In the genomic region with DNA sequence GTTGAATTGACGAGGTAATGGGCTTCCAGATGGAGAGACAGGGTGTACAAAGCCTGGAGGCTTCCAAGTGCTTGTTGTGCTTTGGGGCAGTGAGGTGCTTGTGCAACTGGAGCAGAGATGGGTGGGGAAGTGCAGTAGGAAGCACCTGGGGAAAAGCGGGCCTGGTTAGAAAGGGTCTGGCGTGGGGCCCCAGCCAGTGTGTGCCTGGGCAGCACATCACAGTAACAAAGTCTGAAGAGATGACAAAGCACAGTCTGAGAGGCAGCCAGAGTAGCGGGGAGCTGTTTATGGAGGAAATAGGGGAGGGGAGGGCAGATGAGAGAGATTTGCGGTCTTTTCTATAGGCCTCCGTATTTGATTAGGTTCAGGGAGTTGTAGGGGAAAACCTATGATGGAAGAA, we compare ENCODE assay signal across 13 cellular contexts. TPM values are rescaled to one million over a fixed set of nuclear protein-coding genes. Genes with fewer than 3 reads are reported as not detected.
A peak's percentile ranks its signal among the peaks of the same experiment; 100 is the strongest.
DNase-seq lines count a peak whose midpoint lies in the region; ATAC-seq and TF ChIP-seq lines count a peak whose summit lies in the region.
"Had no signal": no experiment of that assay in that cellular context is flagged by ENCODE, and none has a peak within 500 bp of the region (broad histone marks: within the 10 kb centered on the region; RNA-seq: fewer than 3 reads in every experiment).

No MANE protein-coding gene starts in this region.

- ATAC-seq in stimulated activated naive CD8-positive, alpha-beta T cell treated with anti-CD3 and anti-CD28 coated beads, Interleukin-15, amount 100 ng/mL, for 72 hours: peak; percentile 61
- no peak for ATAC-seq in HG03196 (IDR thresholded peaks at IDR 0.05; ENCODE audit: unreplicated experiment)

- H3K9me3 Mint-ChIP-seq in activated CD4-positive, alpha-beta memory T cell treated with anti-CD3 and anti-CD28 coated beads, Interleukin-2, amount 10 ng/mL, durations not matched to agents 7 days and 5 days: no peaks in the 10 kb centered on the region
- H3K9me3 Mint-ChIP-seq in endothelial cell (ENCODE audit: unreplicated experiment): no peaks in the 10 kb centered on the region
- H3K9me3 Mint-ChIP-seq in stimulated activated naive CD8-positive, alpha-beta T cell treated with anti-CD3 and anti-CD28 coated beads, Interleukin-15, amount 100 ng/mL, for 72 hours: no peaks in the 10 kb centered on the region

- peaks cover 53% of the 10 kb centered on the region for H3K4me1 Mint-ChIP-seq in activated CD4-positive, alpha-beta memory T cell treated with anti-CD3 and anti-CD28 coated beads, Interleukin-2, amount 10 ng/mL, durations not matched to agents 7 days and 5 days
- peaks cover 34% of the 10 kb centered on the region for H3K4me1 Mint-ChIP-seq in endothelial cell (ENCODE audit: unreplicated experiment)
- peaks cover 70% of the 10 kb centered on the region for H3K4me1 Mint-ChIP-seq in stimulated activated naive CD8-positive, alpha-beta T cell treated with anti-CD3 and anti-CD28 coated beads, Interleukin-15, amount 100 ng/mL, for 72 hours

- CTCF ChIA-PET in activated CD4-positive, alpha-beta memory T cell treated with anti-CD3 and anti-CD28 coated beads, Interleukin-2, amount 10 ng/mL, durations not matched to agents 7 days and 5 days (lab: Charles Lee): interaction anchor here (0.6 to 8.4 kb wide), 10 partner anchors 13 to 339 kb away, joined by 3 to 79 read pairs (median 7); a partner anchor contains a TSS

- H3K27ac Mint-ChIP-seq in activated CD4-positive, alpha-beta memory T cell treated with anti-CD3 and anti-CD28 coated beads, Interleukin-2, amount 10 ng/mL, durations not matched to agents 7 days and 5 days: peak overlapping the region; percentile 68
- peak overlapping the region; percentile 80 for H3K27ac Mint-ChIP-seq in endothelial cell (ENCODE audit: unreplicated experiment)
- H3K27ac Mint-ChIP-seq in stimulated activated naive CD8-positive, alpha-beta T cell treated with anti-CD3 and anti-CD28 coated beads, Interleukin-15, amount 100 ng/mL, for 72 hours: peak overlapping the region; percentile 1 to 5

- peak; percentile 8 for DNase-seq in stimulated activated CD4-positive, alpha-beta T cell treated with anti-CD3 and anti-CD28 coated beads, Interleukin-15, amount 100 ng/mL, for 24 hours
- no peak for DNase-seq in stimulated activated CD4-positive, alpha-beta T cell treated with anti-CD3 and anti-CD28 coated beads, Interleukin-4, amount 100 ng/mL, for 1 hour
- no peak for DNase-seq in activated CD4-positive, alpha-beta memory T cell treated with anti-CD3 and anti-CD28 coated beads, Interleukin-2, amount 10 ng/mL, durations not matched to agents 7 days and 5 days
- no peak for DNase-seq in endothelial cell (ENCODE audit: low spot score)
- no peak for DNase-seq in stimulated activated naive CD8-positive, alpha-beta T cell treated with anti-CD3 and anti-CD28 coated beads, Interleukin-15, amount 100 ng/mL, for 72 hours
- DNase-seq in G401 (ENCODE audit: low spot score): no peak
- no peak for DNase-seq in stimulated activated CD4-positive, alpha-beta T cell treated with anti-CD3 and anti-CD28 coated beads, Interleukin-4, amount 100 ng/mL, for 4 hours
- DNase-seq: activated CD4-positive, alpha-beta T cell treated with anti-CD3 and anti-CD28 coated beads for 4 hours; mammary epithelial cell; NCI-H1092; NCI-H526; retina had no signal

- H3K36me3 Mint-ChIP-seq in activated CD4-positive, alpha-beta memory T cell treated with anti-CD3 and anti-CD28 coated beads, Interleukin-2, amount 10 ng/mL, durations not matched to agents 7 days and 5 days (ENCODE audit: low read depth): peaks cover 56% of the 10 kb centered on the region
- H3K36me3 Mint-ChIP-seq in endothelial cell (ENCODE audit: low read depth, unreplicated experiment): peaks cover 25% of the 10 kb centered on the region

- in situ Hi-C loops in G401 (cut with HindIII; ENCODE audit: low sequenced_read_pairs): no loop called here

- no peak overlapping the region for H3K4me3 Mint-ChIP-seq in activated CD4-positive, alpha-beta memory T cell treated with anti-CD3 and anti-CD28 coated beads, Interleukin-2, amount 10 ng/mL, durations not matched to agents 7 days and 5 days
- peak overlapping the region; percentile 26 for H3K4me3 Mint-ChIP-seq in endothelial cell (ENCODE audit: unreplicated experiment)
- peak overlapping the region in 1 of 2 donors; percentile 57 for H3K4me3 Mint-ChIP-seq in stimulated activated naive CD8-positive, alpha-beta T cell treated with anti-CD3 and anti-CD28 coated beads, Interleukin-15, amount 100 ng/mL, for 72 hours

- TF ChIP-seq CTCF in endothelial cell (IDR thresholded peaks at IDR 0.05; ENCODE audit: unreplicated experiment): no peak

- POLR2A ChIA-PET in activated CD4-positive, alpha-beta memory T cell treated with anti-CD3 and anti-CD28 coated beads, Interleukin-2, amount 10 ng/mL, durations not matched to agents 7 days and 5 days (lab: Charles Lee): interaction anchor here (1.5 to 3.5 kb wide), 3 partner anchors 14 to 340 kb away, joined by 3 to 19 read pairs (median 6); a partner anchor contains a TSS

- no peaks in the 10 kb centered on the region for H3K27me3 Mint-ChIP-seq in activated CD4-positive, alpha-beta memory T cell treated with anti-CD3 and anti-CD28 coated beads, Interleukin-2, amount 10 ng/mL, durations not matched to agents 7 days and 5 days
- peaks cover 7% of the 10 kb centered on the region for H3K27me3 Mint-ChIP-seq in endothelial cell (ENCODE audit: unreplicated experiment)
- H3K27me3 Mint-ChIP-seq in stimulated activated naive CD8-positive, alpha-beta T cell treated with anti-CD3 and anti-CD28 coated beads, Interleukin-15, amount 100 ng/mL, for 72 hours: no peaks in the 10 kb centered on the region

RNA-seq across cellular contexts. Expression of a gene that starts 15.3 kb away (rescaled TPM):
- total RNA-seq in activated CD4-positive, alpha-beta memory T cell treated with anti-CD3 and anti-CD28 coated beads, Interleukin-2, amount 10 ng/mL, durations not matched to agents 7 days and 5 days: 1 to 10 TPM; 1.7 to 2.2 TPM
- 4.3 TPM for total RNA-seq in endothelial cell (ENCODE audit: unreplicated experiment)
- total RNA-seq in G401 (2014; rRNA removed; shearing (Covaris generic)): 0.07 and 1.8 TPM in 2 replicates

RNA-seq across cellular contexts. Expression of a gene that starts 15.5 kb away (rescaled TPM):
- total RNA-seq in activated CD4-positive, alpha-beta memory T cell treated with anti-CD3 and anti-CD28 coated beads, Interleukin-2, amount 10 ng/mL, durations not matched to agents 7 days and 5 days: 100 to 1,000 TPM; 168 to 179 TPM
- 187 TPM for total RNA-seq in endothelial cell (ENCODE audit: unreplicated experiment)
- total RNA-seq in G401 (2014; rRNA removed; shearing (Covaris generic)): 216 and 273 TPM in 2 replicates

Comparison
In these comparisons a context has a peak if more than half of its experiments do, and no peak if none do; other contexts are left out.
1. H3K27ac Mint-ChIP-seq: peak in every context shown above with its lines; median percentile 80 in endothelial cell; 68 in activated CD4-positive, alpha-beta memory T cell treated with anti-CD3 and anti-CD28 coated beads, Interleukin-2, amount 10 ng/mL, durations not matched to agents 7 days and 5 days; 3 in stimulated activated naive CD8-positive, alpha-beta T cell treated with anti-CD3 and anti-CD28 coated beads, Interleukin-15, amount 100 ng/mL, for 72 hours.